8 cellular contexts compared by ENCODE assay signal in genomic region chr6:79078057-79078969, GRCh38. TPM values are rescaled to one million over a fixed set of nuclear protein-coding genes. Genes with fewer than 3 reads are reported as not detected.
DNase-seq lines count a peak whose midpoint lies in the region; ATAC-seq and TF ChIP-seq lines count a peak whose summit lies in the region.

PHIP (minus strand) TSS chr6:79078254; CDS start chr6:79078068, 186 bp downstream.

- no peaks in the 10 kb centered on the region for H3K27me3 ChIP-seq in upper lobe of right lung

- H3K4me3 ChIP-seq in upper lobe of right lung = peak within 1 kb of the TSS; percentile 90

- H3K36me3 Mint-ChIP-seq in progenitor cell of endocrine pancreas (ENCODE audit: insufficient read depth) = peaks cover 1% of the 10 kb centered on the region

- H3K27ac Mint-ChIP-seq in progenitor cell of endocrine pancreas = peak within 1 kb of the TSS; percentile 98

- DNase-seq in NCI-H1694 (lab: John Stamatoyannopoulos, UW) (peak; percentile 79), amniotic epithelial cell (ENCODE audit: low read depth) (peak; percentile 98), left cardiac atrium (peak; percentile 95), progenitor cell of endocrine pancreas (ENCODE audit: low spot score, unreplicated experiment) (peak; percentile 87), upper lobe of right lung (peak; percentile 97)

- H3K4me3 Mint-ChIP-seq in progenitor cell of endocrine pancreas (ENCODE audit: low read depth) = peak within 1 kb of the TSS; percentile 94

- ATAC-seq in GM18498 (IDR thresholded peaks at IDR 0.05; ENCODE audit: unreplicated experiment) = peak; percentile 71
- peak; percentile 67 for ATAC-seq in HG02885 (IDR thresholded peaks at IDR 0.05; ENCODE audit: poor library complexity, unreplicated experiment)
- peak; percentile 93 to 95 for ATAC-seq in left cardiac atrium
- peak; percentile 95 for ATAC-seq in upper lobe of right lung

- peak within 1 kb of the TSS; percentile 98 for H3K27ac ChIP-seq in upper lobe of right lung

- H3K36me3 ChIP-seq in upper lobe of right lung = no peaks in the 10 kb centered on the region

- H3K4me1 Mint-ChIP-seq in progenitor cell of endocrine pancreas (ENCODE audit: low read depth) = peaks cover 31% of the 10 kb centered on the region

- intact Hi-C loops in T-helper 1 cell treated with Interleukin-12 subunit alpha and Interleukin-12 subunit beta and Interleukin-4 antibody, amounts not matched to agents 30 ng/mL and 1 ng/mL, for 36 hours (cut with micrococcal nuclease) = loop anchor here (1.0 to 5.0 kb wide), 9 partner anchors 9 to 1029 kb away; partner anchors contain the start of genes BCKDHB, ELOVL4, HMGN3 and IRAK1BP1
- intact Hi-C loops in left cardiac atrium (cut with DNase I) = loop anchor here in 1 of 2 donors (5.0 to 10.0 kb wide), 2 partner anchors 154 to 456 kb away; partner anchors contain the start of genes HMGN3 and LCA5
- intact Hi-C loops in upper lobe of right lung (cut with DNase I) = no loop called here

- no peaks in the 10 kb centered on the region for H3K9me3 Mint-ChIP-seq in progenitor cell of endocrine pancreas (ENCODE audit: low read depth)

- H3K27me3 Mint-ChIP-seq in progenitor cell of endocrine pancreas = no peaks in the 10 kb centered on the region

- TF ChIP-seq CTCF in progenitor cell of endocrine pancreas (IDR thresholded peaks at IDR 0.05; ENCODE audit: unreplicated experiment) (no peak), upper lobe of right lung (IDR thresholded peaks at IDR 0.05) (no peak)

- H3K4me1 ChIP-seq in upper lobe of right lung = peaks cover 38% of the 10 kb centered on the region

- no peaks in the 10 kb centered on the region for H3K9me3 ChIP-seq in upper lobe of right lung

RNA-seq across cellular contexts. Expression of gene PHIP, which starts in this region (rescaled TPM):
- total RNA-seq in T-helper 1 cell treated with Interleukin-12 subunit alpha and Interleukin-12 subunit beta and Interleukin-4 antibody, amounts not matched to agents 30 ng/mL and 1 ng/mL, for 36 hours = 35.3 TPM in 2 replicates
- 10 to 100 TPM; 14.6 to 17.1 TPM for total RNA-seq in left cardiac atrium
- total RNA-seq in progenitor cell of endocrine pancreas = 72.2 and 74.5 TPM in 2 replicates
- 32.0 TPM for total RNA-seq in upper lobe of right lung

Comparison
In these comparisons a context has a peak if more than half of its experiments do, and no peak if none do; other contexts are left out.
1. Peak in every context shown above with its lines: DNase-seq, ATAC-seq, H3K4me3 ChIP-seq and H3K27ac ChIP-seq.